In genomic region chr6:65707134-65707826, GRCh38 we compare ENCODE assay signal across 16 cellular contexts.
DNase-seq lines count a peak whose midpoint lies in the region; ATAC-seq and TF ChIP-seq lines count a peak whose summit lies in the region.
"Had no signal": no experiment of that assay in that cellular context is flagged by ENCODE, and none has a peak within 500 bp of the region (broad histone marks: within the 10 kb centered on the region; RNA-seq: fewer than 3 reads in every experiment).

Gene EYS, minus strand, starts transcription at chr6:65707226. Its CDS starts 211,816 bp downstream, at chr6:65495410.

- no peaks in the 10 kb centered on the region for H3K4me1 Mint-ChIP-seq in stimulated activated naive B cell treated with anti-CD40 and anti-IgM and Interleukin-4, amounts not matched to agents 10 μg/mL and 1 μg/mL and 100 μg/mL, for 72 hours
- no peaks in the 10 kb centered on the region for H3K4me1 Mint-ChIP-seq in activated T-cell treated with anti-CD3 and anti-CD28 coated beads, Interleukin-2, amount 50 U/mL, for 24 hours (ENCODE audit: low read depth)
- H3K4me1 Mint-ChIP-seq: activated naive CD4-positive, alpha-beta T cell treated with anti-CD3 and anti-CD28 coated beads, Interleukin-2, amount 50 U/mL, for 24 hours had no signal

- no peaks in the 10 kb centered on the region for H3K27me3 Mint-ChIP-seq in stimulated activated naive B cell treated with anti-CD40 and anti-IgM and Interleukin-4, amounts not matched to agents 10 μg/mL and 1 μg/mL and 100 μg/mL, for 72 hours
- H3K27me3 Mint-ChIP-seq in activated T-cell treated with anti-CD3 and anti-CD28 coated beads, Interleukin-2, amount 50 U/mL, for 24 hours = no peaks in the 10 kb centered on the region
- H3K27me3 Mint-ChIP-seq: activated naive CD4-positive, alpha-beta T cell treated with anti-CD3 and anti-CD28 coated beads, Interleukin-2, amount 50 U/mL, for 24 hours had no signal

- no peak within 1 kb of the TSS for H3K4me3 ChIP-seq in epithelial cell of esophagus (ENCODE audit: low read length)
- H3K4me3 ChIP-seq: heart right ventricle, sigmoid colon, tibial nerve had no signal

- ATAC-seq in stimulated activated naive B cell treated with anti-CD40 and anti-IgM and Interleukin-4, amounts not matched to agents 10 μg/mL and 1 μg/mL and 100 μg/mL, for 72 hours (replicated peaks) = no peak
- no peak for ATAC-seq in GM18519 (IDR thresholded peaks at IDR 0.05; ENCODE audit: low FRiP score, unreplicated experiment)
- ATAC-seq: heart right ventricle, Panc1 had no signal

- H3K4me3 Mint-ChIP-seq in stimulated activated naive B cell treated with anti-CD40 and anti-IgM and Interleukin-4, amounts not matched to agents 10 μg/mL and 1 μg/mL and 100 μg/mL, for 72 hours = no peak within 1 kb of the TSS
- H3K4me3 Mint-ChIP-seq in activated T-cell treated with anti-CD3 and anti-CD28 coated beads, Interleukin-2, amount 50 U/mL, for 24 hours = no peak within 1 kb of the TSS
- H3K4me3 Mint-ChIP-seq: activated naive CD4-positive, alpha-beta T cell treated with anti-CD3 and anti-CD28 coated beads, Interleukin-2, amount 50 U/mL, for 24 hours had no signal

- TF ChIP-seq CTCF in epithelial cell of esophagus (IDR thresholded peaks at IDR 0.05; ENCODE audit: insufficient read depth, low read depth, low read length, missing control alignments) = no peak

- no peak within 1 kb of the TSS for H3K27ac ChIP-seq in substantia nigra (ENCODE audit: low read depth, low read length, poor library complexity, severe bottlenecking)
- H3K27ac ChIP-seq: brain microvascular endothelial cell, heart right ventricle, sigmoid colon, tibial nerve had no signal

- peaks cover 0 to 3% of the 10 kb centered on the region in 2 donors for H3K9me3 Mint-ChIP-seq in stimulated activated naive B cell treated with anti-CD40 and anti-IgM and Interleukin-4, amounts not matched to agents 10 μg/mL and 1 μg/mL and 100 μg/mL, for 72 hours
- peaks cover 23% of the 10 kb centered on the region for H3K9me3 Mint-ChIP-seq in activated T-cell treated with anti-CD3 and anti-CD28 coated beads, Interleukin-2, amount 50 U/mL, for 24 hours
- H3K9me3 Mint-ChIP-seq: activated naive CD4-positive, alpha-beta T cell treated with anti-CD3 and anti-CD28 coated beads, Interleukin-2, amount 50 U/mL, for 24 hours had no signal

- H3K36me3 Mint-ChIP-seq in stimulated activated naive B cell treated with anti-CD40 and anti-IgM and Interleukin-4, amounts not matched to agents 10 μg/mL and 1 μg/mL and 100 μg/mL, for 72 hours = no peaks in the 10 kb centered on the region
- H3K36me3 Mint-ChIP-seq in activated T-cell treated with anti-CD3 and anti-CD28 coated beads, Interleukin-2, amount 50 U/mL, for 24 hours (ENCODE audit: low read depth) = no peaks in the 10 kb centered on the region
- H3K36me3 Mint-ChIP-seq: activated naive CD4-positive, alpha-beta T cell treated with anti-CD3 and anti-CD28 coated beads, Interleukin-2, amount 50 U/mL, for 24 hours had no signal

- H3K27ac Mint-ChIP-seq in stimulated activated naive B cell treated with anti-CD40 and anti-IgM and Interleukin-4, amounts not matched to agents 10 μg/mL and 1 μg/mL and 100 μg/mL, for 72 hours = no peak within 1 kb of the TSS
- no peak within 1 kb of the TSS for H3K27ac Mint-ChIP-seq in activated T-cell treated with anti-CD3 and anti-CD28 coated beads, Interleukin-2, amount 50 U/mL, for 24 hours
- H3K27ac Mint-ChIP-seq: activated naive CD4-positive, alpha-beta T cell treated with anti-CD3 and anti-CD28 coated beads, Interleukin-2, amount 50 U/mL, for 24 hours had no signal

- DNase-seq in Ammon's horn (ENCODE audit: low spot score) (peak; percentile 24), NCI-H1417 treated with DMSO at 0.1 percent for 48 hours (lab: John Stamatoyannopoulos, UW) (peak; percentile 50), NCI-H345 treated with DMSO at 0.1 percent for 48 hours (lab: John Stamatoyannopoulos, UW; ENCODE audit: unreplicated experiment) (peak; percentile 24), epithelial cell of esophagus (ENCODE audit: low read depth) (peak; percentile 31), substantia nigra (lab: John Stamatoyannopoulos, UW) (no peak)
- DNase-seq in stimulated activated naive B cell treated with anti-CD40 and anti-IgM and Interleukin-4, amounts not matched to agents 10 μg/mL and 1 μg/mL and 100 μg/mL, for 72 hours = no peak
- no peak for DNase-seq in activated T-cell treated with anti-CD3 and anti-CD28 coated beads, Interleukin-2, amount 50 U/mL, for 24 hours
- DNase-seq: ACHN; activated T-cell treated with anti-CD3 and anti-CD28 coated beads, Interleukin-2, amount 50 U/mL, for 1 hour; brain microvascular endothelial cell; heart right ventricle; sigmoid colon had no signal

Comparison
In these comparisons a context has a peak if more than half of its experiments do, and no peak if none do; other contexts are left out.
1. DNase-seq: peak in Ammon's horn (single experiment), NCI-H1417 treated with DMSO at 0.1 percent for 48 hours (single experiment), NCI-H345 treated with DMSO at 0.1 percent for 48 hours (single experiment) and epithelial cell of esophagus (single experiment); none in substantia nigra (0 of 49), stimulated activated naive B cell treated with anti-CD40 and anti-IgM and Interleukin-4, amounts not matched to agents 10 μg/mL and 1 μg/mL and 100 μg/mL, for 72 hours (single experiment) and activated T-cell treated with anti-CD3 and anti-CD28 coated beads, Interleukin-2, amount 50 U/mL, for 24 hours (single experiment).